19 cellular contexts compared by ENCODE assay signal in genomic region chr9:132834343-132834742, GRCh38. TPM values are rescaled to one million over a fixed set of nuclear protein-coding genes. Genes with fewer than 3 reads are reported as not detected.
DNase-seq lines count a peak whose midpoint lies in the region; ATAC-seq and TF ChIP-seq lines count a peak whose summit lies in the region.
"Had no signal": no experiment of that assay in that cellular context is flagged by ENCODE, and none has a peak within 500 bp of the region (broad histone marks: within the 10 kb centered on the region; RNA-seq: fewer than 3 reads in every experiment).

No MANE protein-coding gene starts in this region.

- ATAC-seq in sciatic nerve (no peak), HG03095 (IDR thresholded peaks at IDR 0.05; ENCODE audit: unreplicated experiment) (no peak)
- ATAC-seq: GM12878 had no signal

- CTCF ChIA-PET in RWPE1 (lab: Yijun Ruan, JAX): no interaction called here

- DNase-seq in RWPE1 (ENCODE audit: low spot score) (peak; percentile 73), endothelial cell (ENCODE audit: low spot score) (no peak), kidney tubule cell (ENCODE audit: low spot score) (peak; percentile 5), sciatic nerve (ENCODE audit: low spot score) (peak; percentile 5), GM20000 (ENCODE audit: low spot score) (no peak), SIG-M5 treated with dmso at 0.1 percent for 504 hours (lab: John Stamatoyannopoulos, UW; ENCODE audit: unreplicated experiment) (no peak)
- DNase-seq: ACHN; BE2C; C1 segment of cervical spinal cord; CD4-positive, CD25-positive, alpha-beta regulatory T cell; CD8-positive, alpha-beta memory T cell; COR-L47; DMS 273 treated with DMSO at 0.1 percent for 48 hours; DMS53; DND-41; EL had no signal

- peaks cover 8% of the 10 kb centered on the region for H3K27me3 Mint-ChIP-seq in endothelial cell (ENCODE audit: unreplicated experiment)

- H3K4me3 Mint-ChIP-seq in endothelial cell (ENCODE audit: unreplicated experiment): peak overlapping the region; percentile 73
- H3K4me3 Mint-ChIP-seq: CD4-positive, CD25-positive, alpha-beta regulatory T cell; CD8-positive, alpha-beta memory T cell had no signal

- no peaks in the 10 kb centered on the region for H3K36me3 Mint-ChIP-seq in endothelial cell (ENCODE audit: low read depth, unreplicated experiment)
- H3K36me3 Mint-ChIP-seq: CD4-positive, CD25-positive, alpha-beta regulatory T cell; CD8-positive, alpha-beta memory T cell had no signal

- H3K9me3 Mint-ChIP-seq in endothelial cell (ENCODE audit: unreplicated experiment): no peaks in the 10 kb centered on the region
- H3K9me3 Mint-ChIP-seq: CD4-positive, CD25-positive, alpha-beta regulatory T cell; CD8-positive, alpha-beta memory T cell had no signal

- POLR2A ChIA-PET in RWPE1 (lab: Yijun Ruan, JAX; ENCODE audit: low non-redundant PET): no interaction called here

- H3K27ac ChIP-seq in RWPE1: no peak overlapping the region

- no peak overlapping the region for H3K27ac Mint-ChIP-seq in endothelial cell (ENCODE audit: unreplicated experiment)
- H3K27ac Mint-ChIP-seq: CD4-positive, CD25-positive, alpha-beta regulatory T cell; CD8-positive, alpha-beta memory T cell had no signal

- intact Hi-C loops in sciatic nerve (cut with DNase I): no loop called here

- TF ChIP-seq CTCF in RWPE1 (conservative IDR thresholded peaks at IDR 0.05; ENCODE audit: low read depth) (no peak), endothelial cell (IDR thresholded peaks at IDR 0.05; ENCODE audit: unreplicated experiment) (no peak), GM20000 (IDR thresholded peaks at IDR 0.05; ENCODE audit: extremely low read depth, missing control alignments) (no peak)

- H3K4me1 Mint-ChIP-seq in endothelial cell (ENCODE audit: unreplicated experiment): peaks cover 3% of the 10 kb centered on the region
- H3K4me1 Mint-ChIP-seq: CD4-positive, CD25-positive, alpha-beta regulatory T cell; CD8-positive, alpha-beta memory T cell had no signal

RNA-seq across cellular contexts. Expression of gene AK8, which starts 43.7 kb away (rescaled TPM):
- total RNA-seq in endothelial cell (ENCODE audit: unreplicated experiment): 2.0 TPM
- 1.6 TPM for total RNA-seq in sciatic nerve
- total RNA-seq: CD4-positive, CD25-positive, alpha-beta regulatory T cell; CD8-positive, alpha-beta memory T cell; GM12878; HT-29 had no signal

RNA-seq across cellular contexts. Expression of gene SPACA9, which starts 44.4 kb away (rescaled TPM):
- total RNA-seq in endothelial cell (ENCODE audit: unreplicated experiment) (2.7 TPM), sciatic nerve (9.3 TPM)

Comparison
In these comparisons a context has a peak if more than half of its experiments do, and no peak if none do; other contexts are left out.
1. DNase-seq: peak in RWPE1 (single experiment), kidney tubule cell (single experiment) and sciatic nerve (single experiment); none in endothelial cell (single experiment), GM20000 (single experiment) and SIG-M5 treated with dmso at 0.1 percent for 504 hours (single experiment).